Comparison of ENCODE assay signal across 25 cellular contexts in genomic region chr7:9645756-9646155, GRCh38.
"Had no signal": no experiment of that assay in that cellular context is flagged by ENCODE, and none has a peak within 500 bp of the region (broad histone marks: within the 10 kb centered on the region; RNA-seq: fewer than 3 reads in every experiment).

No MANE protein-coding gene starts in this region.

- H3K4me3 ChIP-seq: colonic mucosa, esophagus squamous epithelium, psoas muscle, spleen, suprapubic skin, tibial artery, upper lobe of right lung had no signal

- DNase-seq: activated CD4-positive, alpha-beta T cell treated with anti-CD3 and anti-CD28 coated beads for 36 hours; activated CD4-positive, CD25-positive, alpha-beta regulatory T cell; activated effector memory CD4-positive, alpha-beta T cell treated with Interleukin-2 at 50 U/mL for 16 hours; activated naive CD4-positive, alpha-beta T cell treated with Interleukin-2 at 50 U/mL for 16 hours; activated T-cell treated with anti-CD3 and anti-CD28 coated beads for 4 hours; aorta; colonic mucosa; effector CD8-positive, alpha-beta T cell; esophagus squamous epithelium; foreskin melanocyte; islet precursor cell; left colon; mammary epithelial cell; naive thymus-derived CD4-positive, alpha-beta T cell; occipital lobe; psoas muscle; right cardiac atrium; spleen; stimulated activated naive CD4-positive, alpha-beta T cell; T-helper 1 cell; tibial artery; upper lobe of right lung had no signal

- H3K27ac ChIP-seq: colonic mucosa, epithelial cell of prostate, esophagus squamous epithelium, parathyroid adenoma, psoas muscle, spleen, suprapubic skin, tibial artery, upper lobe of right lung had no signal

- H3K27me3 ChIP-seq: colonic mucosa, esophagus squamous epithelium, spleen, suprapubic skin, tibial artery, upper lobe of right lung had no signal

- ATAC-seq: activated CD4-positive, alpha-beta T cell treated with anti-CD3 and anti-CD28 coated beads for 36 hours; left colon; naive thymus-derived CD4-positive, alpha-beta T cell; psoas muscle; right cardiac atrium; upper lobe of right lung had no signal

- H3K36me3 ChIP-seq: colonic mucosa, esophagus squamous epithelium, spleen, suprapubic skin, tibial artery, upper lobe of right lung had no signal
